In the genomic region with DNA sequence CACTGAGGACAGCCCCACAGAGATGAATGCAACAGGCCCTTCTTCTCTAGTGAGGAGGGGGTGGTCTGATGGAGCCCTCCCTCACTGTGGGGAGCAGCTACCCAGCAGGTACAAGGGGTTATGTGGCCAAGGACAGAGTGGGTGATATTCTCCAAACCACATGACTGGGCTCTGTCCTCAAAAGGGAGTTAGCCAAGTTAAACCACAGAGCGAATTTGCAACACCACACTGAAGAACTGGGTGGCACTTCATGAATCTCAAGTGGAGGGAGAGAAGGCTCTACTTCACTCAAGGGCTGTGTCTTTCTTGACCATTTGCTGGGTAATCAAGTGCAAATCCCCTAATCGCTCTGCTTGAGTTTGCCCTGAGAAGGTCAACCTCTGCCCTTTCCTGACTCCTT, we compare ENCODE assay signal across 18 cellular contexts. TPM values are rescaled to one million over a fixed set of nuclear protein-coding genes. Genes with fewer than 3 reads are reported as not detected.
DNase-seq lines count a peak whose midpoint lies in the region; ATAC-seq and FAIRE-seq lines count a peak whose summit lies in the region.
"Had no signal": no experiment of that assay in that cellular context is flagged by ENCODE, and none has a peak within 500 bp of the region (broad histone marks: within the 10 kb centered on the region; RNA-seq: fewer than 3 reads in every experiment).

No MANE protein-coding gene starts in this region.

- no peaks in the 10 kb centered on the region for H3K27me3 Mint-ChIP-seq in activated CD4-positive, alpha-beta memory T cell treated with anti-CD3 and anti-CD28 coated beads for 36 hours
- no peaks in the 10 kb centered on the region for H3K27me3 Mint-ChIP-seq in memory B cell

- H3K4me3 Mint-ChIP-seq in activated CD4-positive, alpha-beta memory T cell treated with anti-CD3 and anti-CD28 coated beads for 36 hours = no peak overlapping the region
- H3K4me3 Mint-ChIP-seq in memory B cell = no peak overlapping the region

- ATAC-seq in memory B cell (ENCODE audit: low read depth) = no peak
- no peak for ATAC-seq in HG02571 (IDR thresholded peaks at IDR 0.05; ENCODE audit: unreplicated experiment)

- H3K9me3 ChIP-seq in BLaER1 treated with 17β-estradiol and CSF1 and Interleukin-3, amounts not matched to agents 10 nM and 100 nM (replicated peaks in 1 of 11) = peaks cover 0 to 30% (median 9%) of the 10 kb centered on the region in 11 experiments; a peak in 13 of 22 replicates
- H3K9me3 ChIP-seq: suprapubic skin had no signal

- H4K20me1 ChIP-seq in BLaER1 treated with 17β-estradiol and CSF1 and Interleukin-3, amounts not matched to agents 10 nM and 100 nM = peaks cover 0 to 32% (median 18%) of the 10 kb centered on the region in 11 experiments; a peak in 16 of 22 replicates

- H3K9me3 Mint-ChIP-seq in activated CD4-positive, alpha-beta memory T cell treated with anti-CD3 and anti-CD28 coated beads for 36 hours = peaks cover 9% of the 10 kb centered on the region
- H3K9me3 Mint-ChIP-seq in memory B cell = peaks cover 2% of the 10 kb centered on the region

- peaks cover 76% of the 10 kb centered on the region for H3K4me1 Mint-ChIP-seq in activated CD4-positive, alpha-beta memory T cell treated with anti-CD3 and anti-CD28 coated beads for 36 hours (ENCODE audit: low read depth)
- peaks cover 34% of the 10 kb centered on the region for H3K4me1 Mint-ChIP-seq in memory B cell

- DNase-seq in DMS79 treated with DMSO at 0.1 percent for 48 hours (lab: John Stamatoyannopoulos, UW) = peak; percentile 98
- DNase-seq in activated CD4-positive, alpha-beta memory T cell treated with anti-CD3 and anti-CD28 coated beads for 36 hours = no peak
- DNase-seq in memory B cell (ENCODE audit: low spot score in 2 of 2) = no peak
- no peak for DNase-seq in urothelium cell line (ENCODE audit: low spot score)
- no peak for DNase-seq in RPMI8226
- DNase-seq in NCI-H187 treated with DMSO at 0.1 percent for 48 hours (lab: John Stamatoyannopoulos, UW) = no peak
- DNase-seq: amniotic stem cell; EL; erythroblast; NCI-H2171; SHP77; stimulated activated CD4-positive, alpha-beta T cell treated with anti-CD3 and anti-CD28 coated beads, Interleukin-12 subunit alpha, Interleukin-12 subunit beta, amount 100 ng/mL, for 4 hours had no signal

- H3K9ac ChIP-seq in BLaER1 treated with 17β-estradiol and CSF1 and Interleukin-3, amounts not matched to agents 10 nM and 100 nM = no peak overlapping the region
- H3K9ac ChIP-seq: parathyroid adenoma had no signal

- no peak for FAIRE-seq in urothelium cell line (lab: Jason Lieb, UNC)
- FAIRE-seq: keratinocyte had no signal

- peak overlapping the region in 9 of 11 experiments; percentile 19 to 97 (median 90); a peak in 16 of 22 replicates for H3K4me2 ChIP-seq in BLaER1 treated with 17β-estradiol and CSF1 and Interleukin-3, amounts not matched to agents 10 nM and 100 nM

- no peak overlapping the region for H3K4me3 ChIP-seq in BLaER1 treated with 17β-estradiol and CSF1 and Interleukin-3, amounts not matched to agents 10 nM and 100 nM
- H3K4me3 ChIP-seq: heart left ventricle, suprapubic skin had no signal

- peaks cover 50 to 73% (median 58%) of the 10 kb centered on the region in 10 experiments for H3K4me1 ChIP-seq in BLaER1 treated with 17β-estradiol and CSF1 and Interleukin-3, amounts not matched to agents 10 nM and 100 nM
- H3K4me1 ChIP-seq: parathyroid adenoma, suprapubic skin had no signal

- H3K36me3 Mint-ChIP-seq in activated CD4-positive, alpha-beta memory T cell treated with anti-CD3 and anti-CD28 coated beads for 36 hours = peaks cover 31% of the 10 kb centered on the region
- H3K36me3 Mint-ChIP-seq in memory B cell = peaks cover 3% of the 10 kb centered on the region

- CTCF ChIA-PET in activated CD4-positive, alpha-beta memory T cell treated with anti-CD3 and anti-CD28 coated beads for 36 hours (lab: Charles Lee) = interaction anchor here (0.7 kb wide), 1 partner anchor 11 kb away, joined by 3 read pairs; no protein-coding TSS in a partner anchor

- peak overlapping the region; percentile 94 for H3K27ac Mint-ChIP-seq in activated CD4-positive, alpha-beta memory T cell treated with anti-CD3 and anti-CD28 coated beads for 36 hours
- peak overlapping the region; percentile 35 for H3K27ac Mint-ChIP-seq in memory B cell

- peaks cover 0 to 13% (median 0%) of the 10 kb centered on the region in 11 experiments; a peak in 6 of 22 replicates for H3K36me3 ChIP-seq in BLaER1 treated with 17β-estradiol and CSF1 and Interleukin-3, amounts not matched to agents 10 nM and 100 nM

- POLR2A ChIA-PET in activated CD4-positive, alpha-beta memory T cell treated with anti-CD3 and anti-CD28 coated beads for 36 hours (lab: Charles Lee) = interaction anchor here (4.6 kb wide), 1 partner anchor 12 kb away, joined by 25 read pairs; a partner anchor contains a TSS

- H3K27ac ChIP-seq in BLaER1 treated with 17β-estradiol and CSF1 and Interleukin-3, amounts not matched to agents 10 nM and 100 nM = peak overlapping the region in 3 of 11 experiments; percentile 14 to 45 (median 35); a peak in 6 of 22 replicates
- H3K27ac ChIP-seq: parathyroid adenoma, suprapubic skin had no signal

- H3K27me3 ChIP-seq in BLaER1 treated with 17β-estradiol and CSF1 and Interleukin-3, amounts not matched to agents 10 nM and 100 nM = no peaks in the 10 kb centered on the region
- H3K27me3 ChIP-seq: heart left ventricle, suprapubic skin had no signal

- intact Hi-C loops in activated CD4-positive, alpha-beta memory T cell treated with anti-CD3 and anti-CD28 coated beads for 36 hours (cut with micrococcal nuclease) = no loop called here

RNA-seq across cellular contexts. Expression of a gene that starts 12.5 kb away (rescaled TPM):
- total RNA-seq in activated CD4-positive, alpha-beta memory T cell treated with anti-CD3 and anti-CD28 coated beads for 36 hours = 1 to 10 TPM; 6.5 to 6.9 TPM
